Comparison of ENCODE assay signal across 8 cellular contexts in genomic region chr1:48817505-48818114, GRCh38. TPM values are rescaled to one million over a fixed set of nuclear protein-coding genes. Genes with fewer than 3 reads are reported as not detected.
DNase-seq lines count a peak whose midpoint lies in the region; ATAC-seq, FAIRE-seq and TF ChIP-seq lines count a peak whose summit lies in the region.

No MANE protein-coding gene starts in this region.

- H3K4me1 ChIP-seq in stomach, result no peaks in the 10 kb centered on the region

- H3K27me3 ChIP-seq in bronchial epithelial cell (ENCODE audit: control insufficient read depth, insufficient read depth, low read length) (peaks cover 2% of the 10 kb centered on the region), stomach (no peaks in the 10 kb centered on the region)

- intact Hi-C loops in stomach (cut with DNase I; ENCODE audit: low total_unique reads), result loop anchor here (10.0 kb wide), 1 partner anchor 143 kb away; no protein-coding TSS in a partner anchor

- peak; percentile 77 for ATAC-seq in GM18519 (IDR thresholded peaks at IDR 0.05; ENCODE audit: low FRiP score, unreplicated experiment)
- ATAC-seq in HG03342 (IDR thresholded peaks at IDR 0.05; ENCODE audit: unreplicated experiment), result peak; percentile 72

- no peak for TF ChIP-seq EP300 in stomach (IDR thresholded peaks at IDR 0.05)

- FAIRE-seq in bronchial epithelial cell (lab: Jason Lieb, UNC), result peak; percentile 93

- WGBS in stomach, 5 donors, result 41 to 61% (median 45%) methylated on average over 4 of the region's 4 CpGs

- no peak for TF ChIP-seq POLR2A in stomach (IDR thresholded peaks at IDR 0.05)

- H3K36me3 ChIP-seq in bronchial epithelial cell (ENCODE audit: control insufficient read depth, insufficient read depth, low read length) (no peaks in the 10 kb centered on the region), stomach (no peaks in the 10 kb centered on the region)

- TF ChIP-seq CTCF in bronchial epithelial cell (IDR thresholded peaks at IDR 0.05; ENCODE audit: insufficient read depth, low read length, severe bottlenecking) (peak; percentile 91), stomach (IDR thresholded peaks at IDR 0.05) (peak in 4 of 7 experiments; percentile 61 to 71 (median 65))

- H3K9me3 ChIP-seq in stomach, result no peaks in the 10 kb centered on the region

- H3K4me3 ChIP-seq in bronchial epithelial cell (ENCODE audit: low read depth, low read length) (no peak overlapping the region), stomach (no peak overlapping the region)

- H3K27ac ChIP-seq in stomach, result no peak overlapping the region

- DNase-seq in COLO668 (lab: John Stamatoyannopoulos, UW; ENCODE audit: unreplicated experiment) (peak; percentile 80), NOMO-1 (lab: John Stamatoyannopoulos, UW; ENCODE audit: unreplicated experiment in 2 of 2) (peak; percentile 36 to 58), bronchial epithelial cell (ENCODE audit: low read depth) (peak; percentile 55), kidney glomerular epithelial cell (lab: John Stamatoyannopoulos, UW) (peak; percentile 58), stomach (peak; percentile 71), OCI-M2 (lab: John Stamatoyannopoulos, UW; ENCODE audit: unreplicated experiment) (no peak)

RNA-seq across cellular contexts. Expression of gene BEND5, which starts 40.9 kb away (rescaled TPM):
- total RNA-seq in bronchial epithelial cell (not detected in 2 replicates), stomach (10 to 100 TPM in 2 of 5 donors, 1 to 10 TPM in 3; 1.0 to 48.2 (median 5.8) TPM)
- polyA plus RNA-seq in stomach, result 1 to 10 TPM; 2.0 to 4.5 (median 2.7) TPM
